ENCODE assay signal across 24 cellular contexts in the genomic region with DNA sequence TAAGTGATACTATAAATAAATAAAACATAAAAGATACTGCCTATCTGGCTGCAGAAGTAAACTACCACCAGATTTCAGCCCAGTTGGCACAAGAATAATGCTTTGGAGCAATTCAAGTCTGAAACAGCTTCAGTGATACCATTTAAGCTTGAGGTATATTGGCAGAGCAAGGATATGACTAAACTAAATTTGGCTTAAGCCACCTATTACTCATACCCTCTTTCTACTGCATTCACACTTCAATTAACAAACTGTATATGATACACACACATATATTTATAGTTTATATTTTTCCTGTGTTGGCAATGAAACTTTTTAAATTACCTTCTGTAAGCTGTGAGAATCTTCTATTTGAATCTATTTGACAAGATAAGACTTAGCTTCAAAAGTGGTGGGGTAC.
DNase-seq lines count a peak whose midpoint lies in the region; ATAC-seq and TF ChIP-seq lines count a peak whose summit lies in the region.
"Had no signal": no experiment of that assay in that cellular context is flagged by ENCODE, and none has a peak within 500 bp of the region (broad histone marks: within the 10 kb centered on the region; RNA-seq: fewer than 3 reads in every experiment).

No MANE protein-coding gene starts in this region.

- POLR2A ChIA-PET in activated CD8-positive, alpha-beta T cell treated with anti-CD3 and anti-CD28 coated beads, Interleukin-2, amount 10 ng/mL, durations not matched to agents 7 days and 5 days (lab: Charles Lee), result no interaction called here

- ATAC-seq in activated CD8-positive, alpha-beta T cell treated with anti-CD3 and anti-CD28 coated beads, Interleukin-2, amount 10 ng/mL, durations not matched to agents 7 days and 5 days, result no peak
- ATAC-seq: activated T-cell treated with anti-CD3 and anti-CD28 coated beads, Interleukin-2, amount 50 U/mL, for 4 hours; CD8-positive, alpha-beta T cell; stimulated activated effector memory CD8-positive, alpha-beta T cell treated with anti-CD3 and anti-CD28 coated beads, Interleukin-12 subunit alpha, Interleukin-12 subunit beta, amount 100 ng/mL, for 72 hours; T-helper 17 cell had no signal

- no peaks in the 10 kb centered on the region for H3K9me3 Mint-ChIP-seq in activated CD8-positive, alpha-beta T cell treated with anti-CD3 and anti-CD28 coated beads, Interleukin-2, amount 10 ng/mL, durations not matched to agents 7 days and 5 days (ENCODE audit: insufficient read depth)
- H3K9me3 Mint-ChIP-seq: activated CD4-positive, alpha-beta memory T cell treated with anti-CD3 and anti-CD28 coated beads, Interleukin-2, amount 10 ng/mL, durations not matched to agents 7 days and 5 days; activated naive CD4-positive, alpha-beta T cell treated with anti-CD3 and anti-CD28 coated beads for 36 hours; endodermal cell had no signal

- no peaks in the 10 kb centered on the region for H3K27me3 Mint-ChIP-seq in activated CD8-positive, alpha-beta T cell treated with anti-CD3 and anti-CD28 coated beads, Interleukin-2, amount 10 ng/mL, durations not matched to agents 7 days and 5 days (ENCODE audit: low read depth)
- H3K27me3 Mint-ChIP-seq: activated CD4-positive, alpha-beta memory T cell treated with anti-CD3 and anti-CD28 coated beads, Interleukin-2, amount 10 ng/mL, durations not matched to agents 7 days and 5 days; T-helper 17 cell had no signal

- H3K27me3 ChIP-seq in mammary epithelial cell (ENCODE audit: insufficient read depth, low read length) (peaks cover 2% of the 10 kb centered on the region), esophagus squamous epithelium (no peaks in the 10 kb centered on the region)
- H3K27me3 ChIP-seq: neutrophil had no signal

- H3K79me2 ChIP-seq in mammary epithelial cell (ENCODE audit: insufficient read depth, low read length), result no peaks in the 10 kb centered on the region

- no TSS peak for BruUV-seq in mammary epithelial cell (replicated peaks; lab: Mats Ljungman, UMichigan)

- H3K9ac ChIP-seq in mammary epithelial cell (ENCODE audit: insufficient read depth, low read length), result no peak overlapping the region

- H3K36me3 ChIP-seq in mammary epithelial cell (ENCODE audit: insufficient read depth, low read length) (peaks cover 1% of the 10 kb centered on the region), esophagus squamous epithelium (no peaks in the 10 kb centered on the region)
- H3K36me3 ChIP-seq: neutrophil, thoracic aorta, WERI-Rb-1 had no signal

- H3K4me3 Mint-ChIP-seq in activated CD8-positive, alpha-beta T cell treated with anti-CD3 and anti-CD28 coated beads, Interleukin-2, amount 10 ng/mL, durations not matched to agents 7 days and 5 days, result no peak overlapping the region
- H3K4me3 Mint-ChIP-seq: activated CD4-positive, alpha-beta memory T cell treated with anti-CD3 and anti-CD28 coated beads, Interleukin-2, amount 10 ng/mL, durations not matched to agents 7 days and 5 days; activated naive CD4-positive, alpha-beta T cell treated with anti-CD3 and anti-CD28 coated beads for 36 hours; activated T-cell treated with anti-CD3 and anti-CD28 coated beads, Interleukin-2, amount 50 U/mL, for 4 hours; CD8-positive, alpha-beta T cell; endodermal cell; stimulated activated effector memory CD8-positive, alpha-beta T cell treated with anti-CD3 and anti-CD28 coated beads, Interleukin-12 subunit alpha, Interleukin-12 subunit beta, amount 100 ng/mL, for 72 hours; T-helper 17 cell had no signal

- H3K27ac Mint-ChIP-seq in activated CD8-positive, alpha-beta T cell treated with anti-CD3 and anti-CD28 coated beads, Interleukin-2, amount 10 ng/mL, durations not matched to agents 7 days and 5 days, result no peak overlapping the region
- H3K27ac Mint-ChIP-seq: activated CD4-positive, alpha-beta memory T cell treated with anti-CD3 and anti-CD28 coated beads, Interleukin-2, amount 10 ng/mL, durations not matched to agents 7 days and 5 days; activated naive CD4-positive, alpha-beta T cell treated with anti-CD3 and anti-CD28 coated beads for 36 hours; CD8-positive, alpha-beta T cell; endodermal cell; stimulated activated effector memory CD8-positive, alpha-beta T cell treated with anti-CD3 and anti-CD28 coated beads, Interleukin-12 subunit alpha, Interleukin-12 subunit beta, amount 100 ng/mL, for 72 hours; T-helper 17 cell had no signal

- peak; percentile 48 for DNase-seq in Daoy (ENCODE audit: low read depth)
- DNase-seq in NCI-H226, result peak; percentile 70
- peak; percentile 53 for DNase-seq in mammary epithelial cell
- peak; percentile 30 for DNase-seq in kidney tubule cell (ENCODE audit: low spot score)
- no peak for DNase-seq in hippocampal formation (lab: John Stamatoyannopoulos, UW)
- no peak for DNase-seq in esophagus squamous epithelium (lab: John Stamatoyannopoulos, UW)
- DNase-seq in activated CD8-positive, alpha-beta T cell treated with anti-CD3 and anti-CD28 coated beads, Interleukin-2, amount 10 ng/mL, durations not matched to agents 7 days and 5 days, result no peak
- DNase-seq: activated CD4-positive, alpha-beta memory T cell treated with anti-CD3 and anti-CD28 coated beads, Interleukin-2, amount 10 ng/mL, durations not matched to agents 7 days and 5 days; activated naive CD4-positive, alpha-beta T cell treated with anti-CD3 and anti-CD28 coated beads for 36 hours; activated T-cell treated with anti-CD3 and anti-CD28 coated beads, Interleukin-2, amount 50 U/mL, for 4 hours; CD8-positive, alpha-beta T cell; DMS79; endodermal cell; Karpas-422; NCI-H1105 treated with DMSO at 0.1 percent for 48 hours; NCI-H2107; NCI-H69; retina; stimulated activated CD4-positive, alpha-beta T cell treated with anti-CD3 and anti-CD28 coated beads, Interleukin-15, amount 100 ng/mL, for 24 hours; T-helper 17 cell; WERI-Rb-1 had no signal

- intact Hi-C loops in mammary epithelial cell (cut with micrococcal nuclease), result no loop called here
- intact Hi-C loops in esophagus squamous epithelium (cut with DNase I), result no loop called here

- H3K9me3 ChIP-seq in mammary epithelial cell (replicated peaks; ENCODE audit: insufficient read depth, low read length), result no peaks in the 10 kb centered on the region
- no peaks in the 10 kb centered on the region for H3K9me3 ChIP-seq in esophagus squamous epithelium
- H3K9me3 ChIP-seq: neutrophil, thoracic aorta had no signal

- no peaks in the 10 kb centered on the region for H4K20me1 ChIP-seq in mammary epithelial cell (ENCODE audit: insufficient read depth, low read length)

- no peak for TF ChIP-seq POLR2A in esophagus squamous epithelium (IDR thresholded peaks at IDR 0.05)

- H3K27ac ChIP-seq in mammary epithelial cell (ENCODE audit: insufficient read depth, low read depth, low read length) (no peak overlapping the region), esophagus squamous epithelium (no peak overlapping the region)
- H3K27ac ChIP-seq: neutrophil, thoracic aorta, WERI-Rb-1 had no signal

- TF ChIP-seq CTCF in mammary epithelial cell (conservative IDR thresholded peaks at IDR 0.05 in 1 of 2, IDR thresholded peaks at IDR 0.05 in 1 of 2; ENCODE audit: extremely low read depth in 1 of 2, insufficient read depth in 1 of 2, low read depth in 1 of 2, low read length in 2 of 2) (no peak), esophagus squamous epithelium (IDR thresholded peaks at IDR 0.05) (no peak)

- H3K4me1 ChIP-seq in mammary epithelial cell (ENCODE audit: insufficient read depth, low read length), result no peaks in the 10 kb centered on the region
- peaks cover 0 to 8% (median 0%) of the 10 kb centered on the region in 3 donors for H3K4me1 ChIP-seq in esophagus squamous epithelium

- CTCF ChIA-PET in mammary epithelial cell (lab: Charles Lee; ENCODE audit: low non-redundant PET), result no interaction called here
- CTCF ChIA-PET in activated CD8-positive, alpha-beta T cell treated with anti-CD3 and anti-CD28 coated beads, Interleukin-2, amount 10 ng/mL, durations not matched to agents 7 days and 5 days (lab: Charles Lee), result no interaction called here

- no peak overlapping the region for H3K4me2 ChIP-seq in mammary epithelial cell (ENCODE audit: insufficient read depth, low read depth, low read length)

- no peak overlapping the region for H3K4me3 ChIP-seq in mammary epithelial cell (replicated peaks in 1 of 3; ENCODE audit: insufficient read depth in 1 of 3, low read depth in 2 of 3, low read length in 3 of 3)
- no peak overlapping the region for H3K4me3 ChIP-seq in esophagus squamous epithelium
- H3K4me3 ChIP-seq: thoracic aorta had no signal

- dilution Hi-C loops in mammary epithelial cell (cut with HindIII; ENCODE audit: low sequenced_read_pairs), result no loop called here

- H2AFZ ChIP-seq in mammary epithelial cell (ENCODE audit: low read depth, low read length), result no peak overlapping the region

- no peaks in the 10 kb centered on the region for H3K36me3 Mint-ChIP-seq in activated CD8-positive, alpha-beta T cell treated with anti-CD3 and anti-CD28 coated beads, Interleukin-2, amount 10 ng/mL, durations not matched to agents 7 days and 5 days (ENCODE audit: low read depth)
- H3K36me3 Mint-ChIP-seq: CD8-positive, alpha-beta T cell; stimulated activated effector memory CD8-positive, alpha-beta T cell treated with anti-CD3 and anti-CD28 coated beads, Interleukin-12 subunit alpha, Interleukin-12 subunit beta, amount 100 ng/mL, for 72 hours had no signal

- no peaks in the 10 kb centered on the region for H3K4me1 Mint-ChIP-seq in activated CD8-positive, alpha-beta T cell treated with anti-CD3 and anti-CD28 coated beads, Interleukin-2, amount 10 ng/mL, durations not matched to agents 7 days and 5 days (ENCODE audit: low read depth)
- H3K4me1 Mint-ChIP-seq: activated CD4-positive, alpha-beta memory T cell treated with anti-CD3 and anti-CD28 coated beads, Interleukin-2, amount 10 ng/mL, durations not matched to agents 7 days and 5 days; endodermal cell; stimulated activated effector memory CD8-positive, alpha-beta T cell treated with anti-CD3 and anti-CD28 coated beads, Interleukin-12 subunit alpha, Interleukin-12 subunit beta, amount 100 ng/mL, for 72 hours; T-helper 17 cell had no signal

- in situ Hi-C loops in mammary epithelial cell (cut with MboI; ENCODE audit: low sequenced_read_pairs in 2 of 2), result no loop called here

Comparison
In these comparisons a context has a peak if more than half of its experiments do, and no peak if none do; other contexts are left out.
1. DNase-seq: peak in Daoy (single experiment), NCI-H226 (single experiment), mammary epithelial cell (single experiment) and kidney tubule cell (single experiment); none in hippocampal formation (0 of 2), esophagus squamous epithelium (single experiment) and activated CD8-positive, alpha-beta T cell treated with anti-CD3 and anti-CD28 coated beads, Interleukin-2, amount 10 ng/mL, durations not matched to agents 7 days and 5 days (single experiment).